ENCODE assay signal across 20 cellular contexts in the genomic region with DNA sequence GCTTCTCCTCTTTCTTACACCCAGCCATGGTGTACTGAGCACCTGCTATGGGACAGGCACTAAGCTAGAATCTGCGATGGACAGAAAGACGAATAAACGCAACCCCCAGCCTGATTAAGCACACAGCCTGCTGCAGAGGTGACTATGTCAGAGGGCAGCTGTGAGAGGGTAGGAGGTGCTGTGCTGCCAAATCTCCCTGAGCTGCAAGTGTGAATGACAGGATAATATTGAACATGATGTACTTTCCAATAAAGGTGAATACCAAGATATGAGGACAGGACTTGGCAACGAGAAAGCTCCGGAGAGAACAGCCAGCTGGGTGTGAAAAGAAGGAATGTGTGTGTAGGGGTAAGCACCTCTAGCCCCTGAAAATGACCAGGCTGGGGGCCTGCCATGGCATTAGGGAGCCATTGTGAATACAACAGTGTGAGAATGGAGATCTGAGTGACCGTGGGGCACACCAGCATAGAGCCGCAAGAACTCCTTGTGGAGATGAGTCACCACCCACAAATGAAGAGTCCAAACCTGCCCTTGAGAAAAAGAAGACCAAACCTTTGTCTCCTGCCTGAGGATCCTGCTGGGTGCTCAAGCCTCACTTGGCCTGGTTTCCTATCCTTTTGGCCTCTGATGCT.
DNase-seq lines count a peak whose midpoint lies in the region; ATAC-seq and TF ChIP-seq lines count a peak whose summit lies in the region.
"Had no signal": no experiment of that assay in that cellular context is flagged by ENCODE, and none has a peak within 500 bp of the region (broad histone marks: within the 10 kb centered on the region; RNA-seq: fewer than 3 reads in every experiment).

No MANE protein-coding gene starts in this region.

- H3K4me1 Mint-ChIP-seq in T-helper 17 cell = peaks cover 2% of the 10 kb centered on the region

- H3K36me3 ChIP-seq in MG63 = no peaks in the 10 kb centered on the region
- H3K36me3 ChIP-seq: esophagus muscularis mucosa, vagina had no signal

- no peaks in the 10 kb centered on the region for H3K9me3 ChIP-seq in MG63
- no peaks in the 10 kb centered on the region for H3K9me3 ChIP-seq in T-helper 17 cell (ENCODE audit: control insufficient read depth, low read length, poor library complexity, severe bottlenecking)
- H3K9me3 ChIP-seq: esophagus muscularis mucosa, vagina had no signal

- H3K27me3 Mint-ChIP-seq in T-helper 17 cell = peaks cover 52% of the 10 kb centered on the region

- H3K36me3 Mint-ChIP-seq in T-helper 17 cell (ENCODE audit: low read depth) = peaks cover 3% of the 10 kb centered on the region
- H3K36me3 Mint-ChIP-seq: activated CD4-positive, alpha-beta memory T cell treated with anti-CD3 and anti-CD28 coated beads for 36 hours had no signal

- no peak for TF ChIP-seq CTCF in astrocyte of the cerebellum (IDR thresholded peaks at IDR 0.05; ENCODE audit: low read depth, low read length, missing control alignments)

- H3K27ac Mint-ChIP-seq in T-helper 17 cell = no peak overlapping the region
- H3K27ac Mint-ChIP-seq: activated CD4-positive, alpha-beta memory T cell treated with anti-CD3 and anti-CD28 coated beads for 36 hours; progenitor cell of endocrine pancreas had no signal

- DNase-seq in AG20443 (ENCODE audit: low spot score) (peak; percentile 68), MG63 (peak; percentile 19), astrocyte of the cerebellum (ENCODE audit: low read depth) (peak; percentile 43), iris pigment epithelial cell (ENCODE audit: low read depth) (peak; percentile 66), T-helper 17 cell (no peak), NCI-H2107 (lab: John Stamatoyannopoulos, UW) (no peak)
- no peak for DNase-seq in activated CD4-positive, alpha-beta T cell treated with anti-CD3 and anti-CD28 coated beads for 48 hours
- no peak for DNase-seq in effector CD8-positive, alpha-beta T cell (lab: John Stamatoyannopoulos, UW)
- DNase-seq: activated CD4-positive, alpha-beta memory T cell treated with anti-CD3 and anti-CD28 coated beads for 36 hours; activated gamma-delta T cell; DND-41; midbrain; MM.1S; NCI-H446 treated with DMSO at 0.1 percent for 48 hours; stimulated activated CD4-positive, alpha-beta T cell treated with anti-CD3 and anti-CD28 coated beads, Interleukin-1b, Interleukin-23, amount 100 ng/mL, for 48 hours; T-helper 9 cell had no signal

- ATAC-seq in T-helper 17 cell = no peak
- ATAC-seq: Panc1 had no signal

- no peak overlapping the region for H3K4me3 ChIP-seq in MG63
- H3K4me3 ChIP-seq in astrocyte of the cerebellum (ENCODE audit: low read depth, low read length) = no peak overlapping the region
- H3K4me3 ChIP-seq: esophagus muscularis mucosa, vagina had no signal

- no peaks in the 10 kb centered on the region for H3K27me3 ChIP-seq in MG63
- H3K27me3 ChIP-seq: esophagus muscularis mucosa, vagina had no signal

- no peak overlapping the region for H3K4me3 Mint-ChIP-seq in T-helper 17 cell
- H3K4me3 Mint-ChIP-seq: activated CD4-positive, alpha-beta memory T cell treated with anti-CD3 and anti-CD28 coated beads for 36 hours had no signal

- in situ Hi-C loops in astrocyte of the cerebellum (cut with HindIII; ENCODE audit: low sequenced_read_pairs) = no loop called here

Comparison
In these comparisons a context has a peak if more than half of its experiments do, and no peak if none do; other contexts are left out.
1. DNase-seq: peak in AG20443 (single experiment), MG63 (single experiment), astrocyte of the cerebellum (single experiment) and iris pigment epithelial cell (single experiment); none in T-helper 17 cell (0 of 3), activated CD4-positive, alpha-beta T cell treated with anti-CD3 and anti-CD28 coated beads for 48 hours (single experiment), NCI-H2107 (single experiment) and effector CD8-positive, alpha-beta T cell (single experiment).